20 cellular contexts compared by ENCODE assay signal in genomic region chr9:106312913-106313312, GRCh38.
"Had no signal": no experiment of that assay in that cellular context is flagged by ENCODE, and none has a peak within 500 bp of the region (broad histone marks: within the 10 kb centered on the region; RNA-seq: fewer than 3 reads in every experiment).

No MANE protein-coding gene starts in this region.

- H3K27ac ChIP-seq: coronary artery, foreskin keratinocyte, left ventricle myocardium inferior, lower lobe of right lung, neutrophil, spleen, testis, tibial nerve had no signal

- H3K4me3 Mint-ChIP-seq: endodermal cell; memory B cell; mesothelial cell of epicardium; stimulated activated memory B cell treated with anti-CD40 and anti-IgM and Interleukin-4, amounts not matched to agents 10 μg/mL and 1 μg/mL and 100 μg/mL, for 72 hours; stimulated activated naive CD8-positive, alpha-beta T cell treated with anti-CD3 and anti-CD28 coated beads, Interleukin-15, Interleukin-2, amounts not matched to agents 100 ng/mL and 50 ng/mL, for 24 hours had no signal

- H3K27ac Mint-ChIP-seq: endodermal cell; memory B cell; mesothelial cell of epicardium; stimulated activated memory B cell treated with anti-CD40 and anti-IgM and Interleukin-4, amounts not matched to agents 10 μg/mL and 1 μg/mL and 100 μg/mL, for 72 hours; stimulated activated naive CD8-positive, alpha-beta T cell treated with anti-CD3 and anti-CD28 coated beads, Interleukin-15, Interleukin-2, amounts not matched to agents 100 ng/mL and 50 ng/mL, for 24 hours had no signal

- H3K4me1 ChIP-seq: left ventricle myocardium inferior, lower lobe of right lung, spleen, testis, tibial nerve had no signal

- H3K9me3 ChIP-seq: left ventricle myocardium inferior, lower lobe of right lung, neutrophil, spleen, testis, tibial nerve had no signal

- H3K4me3 ChIP-seq: coronary artery, left ventricle myocardium inferior, lower lobe of right lung, spleen, testis, tibial nerve had no signal

- H3K9me3 Mint-ChIP-seq: endodermal cell had no signal

- H3K27me3 Mint-ChIP-seq: memory B cell; stimulated activated memory B cell treated with anti-CD40 and anti-IgM and Interleukin-4, amounts not matched to agents 10 μg/mL and 1 μg/mL and 100 μg/mL, for 72 hours; stimulated activated naive CD8-positive, alpha-beta T cell treated with anti-CD3 and anti-CD28 coated beads, Interleukin-15, Interleukin-2, amounts not matched to agents 100 ng/mL and 50 ng/mL, for 24 hours had no signal

- H3K27me3 ChIP-seq: foreskin keratinocyte, neutrophil, spleen, testis, tibial nerve had no signal

- H3K4me1 Mint-ChIP-seq: endodermal cell; memory B cell; stimulated activated memory B cell treated with anti-CD40 and anti-IgM and Interleukin-4, amounts not matched to agents 10 μg/mL and 1 μg/mL and 100 μg/mL, for 72 hours had no signal

- H3K36me3 ChIP-seq: left ventricle myocardium inferior, lower lobe of right lung, neutrophil, spleen, tibial nerve had no signal

- H3K36me3 Mint-ChIP-seq: memory B cell; stimulated activated memory B cell treated with anti-CD40 and anti-IgM and Interleukin-4, amounts not matched to agents 10 μg/mL and 1 μg/mL and 100 μg/mL, for 72 hours had no signal

- DNase-seq: effector CD4-positive, alpha-beta T cell; endodermal cell; erythroblast; foreskin keratinocyte; kidney; left cardiac atrium; left ventricle myocardium inferior; lower lobe of right lung; spleen; stimulated activated CD4-positive, alpha-beta T cell treated with anti-CD3 and anti-CD28 coated beads, Interleukin-15, amount 100 ng/mL, for 24 hours; stimulated activated CD4-positive, alpha-beta T cell treated with anti-CD3 and anti-CD28 coated beads, Interleukin-1b, Interleukin-23, amount 100 ng/mL, for 48 hours; stimulated activated CD4-positive, alpha-beta T cell treated with anti-CD3 and anti-CD28 coated beads, Interleukin-4, amount 100 ng/mL, for 24 hours; testis had no signal
